15 cellular contexts compared by ENCODE assay signal in the genomic region with DNA sequence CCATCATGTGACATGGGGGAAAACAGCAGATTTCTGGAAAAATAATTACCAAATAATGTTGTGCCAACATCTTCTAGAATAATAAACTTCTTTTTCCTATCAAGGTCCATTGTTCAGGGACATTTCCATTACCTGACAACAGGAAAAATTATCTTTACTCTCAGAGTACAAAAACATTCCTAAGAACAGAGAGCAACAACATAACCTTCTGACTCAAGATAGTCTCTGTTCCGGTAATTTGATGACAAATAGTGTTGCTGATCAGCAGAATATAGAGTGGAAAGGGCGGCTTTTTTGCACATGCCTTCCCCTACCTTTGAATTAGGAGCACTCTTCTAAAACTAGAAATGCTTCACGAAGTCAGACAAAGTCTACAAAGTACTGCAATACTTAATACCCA. TPM values are rescaled to one million over a fixed set of nuclear protein-coding genes. Genes with fewer than 3 reads are reported as not detected.
DNase-seq lines count a peak whose midpoint lies in the region; ATAC-seq and TF ChIP-seq lines count a peak whose summit lies in the region.
"Had no signal": no experiment of that assay in that cellular context is flagged by ENCODE, and none has a peak within 500 bp of the region (broad histone marks: within the 10 kb centered on the region; RNA-seq: fewer than 3 reads in every experiment).

No MANE protein-coding gene starts in this region.

- in situ Hi-C loops in gastrocnemius medialis (cut with MboI; ENCODE audit: low sequenced_read_pairs in 4 of 4): no loop called here

- peaks cover 62% of the 10 kb centered on the region for H3K4me1 Mint-ChIP-seq in activated CD8-positive, alpha-beta memory T cell treated with anti-CD3 and anti-CD28 coated beads, Interleukin-2, amount 10 ng/mL, durations not matched to agents 7 days and 5 days
- H3K4me1 Mint-ChIP-seq in T-helper 17 cell: peaks cover 50% of the 10 kb centered on the region
- peaks cover 48 to 67% of the 10 kb centered on the region in 2 donors for H3K4me1 Mint-ChIP-seq in effector memory CD8-positive, alpha-beta T cell (ENCODE audit: low read depth in 2 of 2)

- DNase-seq in activated CD8-positive, alpha-beta memory T cell treated with anti-CD3 and anti-CD28 coated beads, Interleukin-2, amount 10 ng/mL, durations not matched to agents 7 days and 5 days: no peak
- no peak for DNase-seq in activated CD8-positive, alpha-beta memory T cell treated with anti-CD3 and anti-CD28 coated beads, Interleukin-2, amount 50 U/mL, for 4 hours
- no peak for DNase-seq in T-helper 17 cell
- DNase-seq in effector memory CD8-positive, alpha-beta T cell: no peak
- no peak for DNase-seq in gastrocnemius medialis
- no peak for DNase-seq in breast epithelium (ENCODE audit: low spot score in 2 of 2)
- no peak for DNase-seq in NCI-H1092 (lab: John Stamatoyannopoulos, UW)
- DNase-seq: anterior cingulate cortex; DMS 273 treated with DMSO at 0.1 percent for 48 hours; effector CD8-positive, alpha-beta T cell; glutamatergic neuron; left colon; NCI-H2081 treated with DMSO at 0.1 percent for 48 hours; NK-92 treated with Interleukin-12 subunit alpha and Interleukin-12 subunit beta, amount 100 ng/mL, for 24 hours had no signal

- ATAC-seq in activated CD8-positive, alpha-beta memory T cell treated with anti-CD3 and anti-CD28 coated beads, Interleukin-2, amount 10 ng/mL, durations not matched to agents 7 days and 5 days: no peak
- ATAC-seq in T-helper 17 cell (no peak), gastrocnemius medialis (no peak), GM18511 (IDR thresholded peaks at IDR 0.05; ENCODE audit: unreplicated experiment) (no peak)
- no peak for ATAC-seq in effector memory CD8-positive, alpha-beta T cell (replicated peaks)
- ATAC-seq: left colon had no signal

- H3K9me3 Mint-ChIP-seq in activated CD8-positive, alpha-beta memory T cell treated with anti-CD3 and anti-CD28 coated beads, Interleukin-2, amount 10 ng/mL, durations not matched to agents 7 days and 5 days (ENCODE audit: low read depth): no peaks in the 10 kb centered on the region
- H3K9me3 Mint-ChIP-seq in effector memory CD8-positive, alpha-beta T cell: no peaks in the 10 kb centered on the region

- no peaks in the 10 kb centered on the region for H3K27me3 ChIP-seq in gastrocnemius medialis
- H3K27me3 ChIP-seq in breast epithelium: no peaks in the 10 kb centered on the region

- H3K9me3 ChIP-seq in T-helper 17 cell (ENCODE audit: control insufficient read depth, low read length, poor library complexity, severe bottlenecking) (no peaks in the 10 kb centered on the region), gastrocnemius medialis (no peaks in the 10 kb centered on the region), breast epithelium (no peaks in the 10 kb centered on the region)

- H3K4me1 ChIP-seq in gastrocnemius medialis (peaks cover 44 to 66% of the 10 kb centered on the region in 2 donors), breast epithelium (no peaks in the 10 kb centered on the region)

- no peak overlapping the region for H3K4me3 Mint-ChIP-seq in activated CD8-positive, alpha-beta memory T cell treated with anti-CD3 and anti-CD28 coated beads, Interleukin-2, amount 10 ng/mL, durations not matched to agents 7 days and 5 days
- H3K4me3 Mint-ChIP-seq in T-helper 17 cell: peak overlapping the region; percentile 79
- H3K4me3 Mint-ChIP-seq in effector memory CD8-positive, alpha-beta T cell: peak overlapping the region; percentile 35 to 47

- H3K27ac Mint-ChIP-seq in activated CD8-positive, alpha-beta memory T cell treated with anti-CD3 and anti-CD28 coated beads, Interleukin-2, amount 10 ng/mL, durations not matched to agents 7 days and 5 days: peak overlapping the region; percentile 65
- H3K27ac Mint-ChIP-seq in T-helper 17 cell: peak overlapping the region; percentile 98
- peak overlapping the region; percentile 47 to 83 for H3K27ac Mint-ChIP-seq in effector memory CD8-positive, alpha-beta T cell

- H3K36me3 Mint-ChIP-seq in activated CD8-positive, alpha-beta memory T cell treated with anti-CD3 and anti-CD28 coated beads, Interleukin-2, amount 10 ng/mL, durations not matched to agents 7 days and 5 days: peaks cover 4% of the 10 kb centered on the region
- H3K36me3 Mint-ChIP-seq in T-helper 17 cell (ENCODE audit: low read depth): peaks cover 4% of the 10 kb centered on the region
- peaks cover 32% of the 10 kb centered on the region for H3K36me3 Mint-ChIP-seq in effector memory CD8-positive, alpha-beta T cell (ENCODE audit: insufficient read depth)

- H3K4me3 ChIP-seq in gastrocnemius medialis (no peak overlapping the region), breast epithelium (no peak overlapping the region)

- H3K27ac ChIP-seq in gastrocnemius medialis: peak overlapping the region; percentile 10 to 59 (median 32)
- H3K27ac ChIP-seq in breast epithelium: no peak overlapping the region

- H3K27me3 Mint-ChIP-seq in activated CD8-positive, alpha-beta memory T cell treated with anti-CD3 and anti-CD28 coated beads, Interleukin-2, amount 10 ng/mL, durations not matched to agents 7 days and 5 days: no peaks in the 10 kb centered on the region
- H3K27me3 Mint-ChIP-seq in T-helper 17 cell: no peaks in the 10 kb centered on the region
- H3K27me3 Mint-ChIP-seq in effector memory CD8-positive, alpha-beta T cell: no peaks in the 10 kb centered on the region

- TF ChIP-seq POLR2A in gastrocnemius medialis (IDR thresholded peaks at IDR 0.05) (no peak), breast epithelium (IDR thresholded peaks at IDR 0.05) (no peak)

- H3K36me3 ChIP-seq in gastrocnemius medialis (no peaks in the 10 kb centered on the region), breast epithelium (no peaks in the 10 kb centered on the region)

- CTCF ChIA-PET in activated CD8-positive, alpha-beta memory T cell treated with anti-CD3 and anti-CD28 coated beads, Interleukin-2, amount 10 ng/mL, durations not matched to agents 7 days and 5 days (lab: Charles Lee): interaction anchor here (1.3 kb wide), 1 partner anchor 56 kb away, joined by 3 read pairs; no protein-coding TSS in a partner anchor

- TF ChIP-seq CTCF in gastrocnemius medialis (IDR thresholded peaks at IDR 0.05 in 4 of 5, conservative IDR thresholded peaks at IDR 0.05 in 1 of 5): no peak
- no peak for TF ChIP-seq CTCF in breast epithelium (IDR thresholded peaks at IDR 0.05)

- intact Hi-C loops in gastrocnemius medialis (cut with DNase I; ENCODE audit: low total_unique reads): no loop called here
- intact Hi-C loops in breast epithelium (cut with DNase I; ENCODE audit: low total_unique reads): no loop called here

RNA-seq across cellular contexts. Expression of gene CYTH1, which starts 20.1 kb away (rescaled TPM):
- 100 to 1,000 TPM; 151 to 156 TPM for total RNA-seq in activated CD8-positive, alpha-beta memory T cell treated with anti-CD3 and anti-CD28 coated beads, Interleukin-2, amount 10 ng/mL, durations not matched to agents 7 days and 5 days
- 100 to 1,000 TPM; 462 to 497 TPM for total RNA-seq in T-helper 17 cell
- 10 to 100 TPM; 24.7 to 43.7 (median 32.4) TPM for total RNA-seq in gastrocnemius medialis
- total RNA-seq in breast epithelium: 10 to 100 TPM; 49.5 to 64.8 (median 50.7) TPM

Comparison
In these comparisons a context has a peak if more than half of its experiments do, and no peak if none do; other contexts are left out.
1. H3K27ac ChIP-seq: peak in gastrocnemius medialis (4 of 4); none in breast epithelium (0 of 2).
2. Peak in every context shown above with its lines, with median percentiles within 50 percentile points of each other: H3K27ac Mint-ChIP-seq.